Comparison of ENCODE assay signal across 12 cellular contexts in genomic region chr7:133688483-133689239, GRCh38.
DNase-seq lines count a peak whose midpoint lies in the region; ATAC-seq and TF ChIP-seq lines count a peak whose summit lies in the region.
"Had no signal": no experiment of that assay in that cellular context is flagged by ENCODE, and none has a peak within 500 bp of the region (broad histone marks: within the 10 kb centered on the region; RNA-seq: fewer than 3 reads in every experiment).

No MANE protein-coding gene starts in this region.

- no peak overlapping the region for H3K9ac ChIP-seq in adipocyte (ENCODE audit: low read length)

- DNase-seq in BJ (ENCODE audit: low read depth): peak; percentile 41
- peak; percentile 6 to 12 for DNase-seq in Kasumi-1 (lab: John Stamatoyannopoulos, UW)
- peak; percentile 70 for DNase-seq in adipocyte (ENCODE audit: low read depth)
- peak; percentile 42 for DNase-seq in kidney glomerular epithelial cell (lab: John Stamatoyannopoulos, UW)
- no peak for DNase-seq in GM10266 (ENCODE audit: extremely low spot score)
- no peak for DNase-seq in OCI-M2 (lab: John Stamatoyannopoulos, UW; ENCODE audit: unreplicated experiment)
- no peak for DNase-seq in DMS53 treated with DMSO at 0.1 percent for 48 hours (lab: John Stamatoyannopoulos, UW; ENCODE audit: unreplicated experiment)
- DNase-seq: activated B cell treated with CpG ODN at 0.5 μM for 24 hours, head of caudate nucleus, NCI-H1436 treated with DMSO at 0.1 percent for 48 hours, Peyer's patch had no signal

- H3K4me1 ChIP-seq in adipocyte (ENCODE audit: control insufficient read depth, insufficient read depth, low read length): peaks cover 42% of the 10 kb centered on the region
- H3K4me1 ChIP-seq: Peyer's patch had no signal

- H3K4me3 ChIP-seq in BJ (ENCODE audit: low read depth, low read length) (no peak overlapping the region), adipocyte (ENCODE audit: low read length) (no peak overlapping the region)
- H3K4me3 ChIP-seq: Peyer's patch had no signal

- POLR2A ChIA-PET in BJ (lab: Charles Lee): interaction anchor here (0.7 kb wide), 1 partner anchor 132 kb away, joined by 3 read pairs; no protein-coding TSS in a partner anchor

- H3K9me3 ChIP-seq in adipocyte (ENCODE audit: control insufficient read depth, low read length): no peaks in the 10 kb centered on the region
- H3K9me3 ChIP-seq: Peyer's patch had no signal

- H3K36me3 ChIP-seq in BJ (ENCODE audit: control insufficient read depth, insufficient read depth, low read length): no peaks in the 10 kb centered on the region
- no peaks in the 10 kb centered on the region for H3K36me3 ChIP-seq in adipocyte (ENCODE audit: control insufficient read depth, insufficient read depth, low read length, severe bottlenecking)
- H3K36me3 ChIP-seq: Peyer's patch had no signal

- no peak for ATAC-seq in GM18909 (IDR thresholded peaks at IDR 0.05; ENCODE audit: poor library complexity, unreplicated experiment)

- H3K27me3 ChIP-seq in BJ (ENCODE audit: control insufficient read depth, insufficient read depth, low read length): no peaks in the 10 kb centered on the region
- H3K27me3 ChIP-seq in adipocyte (replicated peaks; ENCODE audit: control insufficient read depth, insufficient read depth, low read length): no peaks in the 10 kb centered on the region
- H3K27me3 ChIP-seq: Peyer's patch had no signal

- CTCF ChIA-PET in BJ (lab: Yijun Ruan, JAX): interaction anchor here (0.7 to 1.3 kb wide), 3 partner anchors 27 to 929 kb away, joined by 3 to 5 read pairs (median 4); no protein-coding TSS in a partner anchor

- TF ChIP-seq CTCF in BJ (IDR thresholded peaks at IDR 0.05; ENCODE audit: insufficient read depth, low read depth, low read length): no peak
- TF ChIP-seq CTCF in GM10266 (IDR thresholded peaks at IDR 0.05; ENCODE audit: control insufficient read depth, insufficient read depth, low read depth, missing control alignments): no peak

Comparison
In these comparisons a context has a peak if more than half of its experiments do, and no peak if none do; other contexts are left out.
1. DNase-seq: peak in BJ (single experiment), Kasumi-1 (2 of 2), adipocyte (single experiment) and kidney glomerular epithelial cell (single experiment); none in GM10266 (single experiment), OCI-M2 (single experiment) and DMS53 treated with DMSO at 0.1 percent for 48 hours (single experiment).